17 cellular contexts compared by ENCODE assay signal in genomic region chr18:62033207-62033606, GRCh38.
"Had no signal": no experiment of that assay in that cellular context is flagged by ENCODE, and none has a peak within 500 bp of the region (broad histone marks: within the 10 kb centered on the region; RNA-seq: fewer than 3 reads in every experiment).

No MANE protein-coding gene starts in this region.

- H3K4me3 ChIP-seq: dorsolateral prefrontal cortex, lower lobe of right lung had no signal

- H3K9me3 Mint-ChIP-seq: activated naive CD8-positive, alpha-beta T cell treated with anti-CD3 and anti-CD28 coated beads, Interleukin-2, amount 50 U/mL, for 24 hours; activated T-helper 2 cell treated with anti-CD3 and anti-CD28 coated beads, Interferon-gamma antibody, Interleukin-2, Interleukin-4, amounts not matched to agents 10 μg/mL and 5 μg/mL and 100 μg/mL, durations not matched to agents 14 hours and 24 hours and 36 hours had no signal

- H3K36me3 ChIP-seq: lower lobe of right lung had no signal

- DNase-seq: activated CD4-positive, alpha-beta T cell treated with anti-CD3 and anti-CD28 coated beads for 4 hours; activated naive CD4-positive, alpha-beta T cell treated with Interleukin-2 at 50 U/mL for 16 hours; activated naive CD8-positive, alpha-beta T cell treated with anti-CD3 and anti-CD28 coated beads, Interleukin-2, amount 50 U/mL, for 24 hours; anterior cingulate cortex; caudate nucleus; dorsolateral prefrontal cortex; foreskin melanocyte; glutamatergic neuron; hypothalamus; islet precursor cell; left colon; lower lobe of right lung; occipital lobe; posterior cingulate gyrus had no signal

- H3K27ac ChIP-seq: dorsolateral prefrontal cortex, lower lobe of right lung had no signal

- H3K4me1 ChIP-seq: lower lobe of right lung had no signal

- ATAC-seq: activated naive CD8-positive, alpha-beta T cell treated with anti-CD3 and anti-CD28 coated beads, Interleukin-2, amount 50 U/mL, for 24 hours; left colon; lower lobe of right lung; SK-N-SH treated with all-trans-retinoic acid at 6 μM for 48 hours had no signal

- H3K27ac Mint-ChIP-seq: activated naive CD8-positive, alpha-beta T cell treated with anti-CD3 and anti-CD28 coated beads, Interleukin-2, amount 50 U/mL, for 24 hours; activated T-helper 2 cell treated with anti-CD3 and anti-CD28 coated beads, Interferon-gamma antibody, Interleukin-2, Interleukin-4, amounts not matched to agents 10 μg/mL and 5 μg/mL and 100 μg/mL, durations not matched to agents 14 hours and 24 hours and 36 hours; brain had no signal

- H3K4me3 Mint-ChIP-seq: activated naive CD8-positive, alpha-beta T cell treated with anti-CD3 and anti-CD28 coated beads, Interleukin-2, amount 50 U/mL, for 24 hours; brain had no signal

- H3K9me3 ChIP-seq: lower lobe of right lung had no signal

- H3K36me3 Mint-ChIP-seq: brain had no signal
